ENCODE assay signal across 2 cellular contexts in the genomic region with DNA sequence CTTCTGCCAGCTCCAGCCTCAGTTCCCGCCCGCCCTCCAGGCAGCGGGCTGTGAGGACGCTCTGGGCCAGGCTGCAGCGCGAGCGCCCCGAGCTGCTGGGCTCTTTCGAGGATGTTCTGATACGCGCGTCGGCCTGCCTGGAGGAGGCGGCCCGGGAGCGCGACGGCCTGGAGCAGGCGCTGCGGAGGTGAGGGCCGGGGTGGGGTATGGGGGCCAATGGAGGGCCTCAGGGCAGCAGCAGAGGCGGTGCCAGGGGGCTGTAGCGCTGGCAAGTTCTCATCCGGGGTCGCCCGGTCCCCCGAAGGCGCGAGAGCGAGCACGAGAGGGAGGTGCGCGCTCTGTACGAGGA.
TF ChIP-seq lines count a peak whose summit lies in the region.

No MANE protein-coding gene starts in this region.

TF ChIP-seq in IMR-90, 13 proteins besides CTCF, POLR2A, EP300 and RAD21:
- TF ChIP-seq RCOR1 (IDR thresholded peaks at IDR 0.05; ENCODE audit: insufficient replicate concordance, low read length) (no peak), BHLHE40 (IDR thresholded peaks at IDR 0.05; ENCODE audit: low read depth, low read length) (no peak), MXI1 (IDR thresholded peaks at IDR 0.05; ENCODE audit: borderline replicate concordance, low read depth, low read length) (no peak), CEBPB (IDR thresholded peaks at IDR 0.05; ENCODE audit: low read depth, low read length) (no peak), SMC3 (IDR thresholded peaks at IDR 0.05; ENCODE audit: low read depth, low read length) (no peak)
- TF ChIP-seq, protein P1, sequence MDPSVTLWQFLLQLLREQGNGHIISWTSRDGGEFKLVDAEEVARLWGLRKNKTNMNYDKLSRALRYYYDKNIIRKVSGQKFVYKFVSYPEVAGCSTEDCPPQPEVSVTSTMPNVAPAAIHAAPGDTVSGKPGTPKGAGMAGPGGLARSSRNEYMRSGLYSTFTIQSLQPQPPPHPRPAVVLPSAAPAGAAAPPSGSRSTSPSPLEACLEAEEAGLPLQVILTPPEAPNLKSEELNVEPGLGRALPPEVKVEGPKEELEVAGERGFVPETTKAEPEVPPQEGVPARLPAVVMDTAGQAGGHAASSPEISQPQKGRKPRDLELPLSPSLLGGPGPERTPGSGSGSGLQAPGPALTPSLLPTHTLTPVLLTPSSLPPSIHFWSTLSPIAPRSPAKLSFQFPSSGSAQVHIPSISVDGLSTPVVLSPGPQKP (IDR thresholded peaks at IDR 0.05; ENCODE audit: borderline replicate concordance, low read depth, low read length), result no peak
TF ChIP-seq in IMR-90: peak in this region for 0.

TF ChIP-seq in H1, 55 proteins besides CTCF, POLR2A, EP300 and RAD21:
- TF ChIP-seq CTBP2 (IDR thresholded peaks at IDR 0.05; ENCODE audit: borderline replicate concordance, insufficient read depth, insufficient read length, low read length) (peak; percentile 49), PHF8 (conservative IDR thresholded peaks at IDR 0.05; ENCODE audit: low read depth, low read length) (0 out of 2 replicates have a peak, but pooled peaks have one; percentile 16), TBP (IDR thresholded peaks at IDR 0.05; ENCODE audit: low read depth, low read length) (0 out of 2 replicates have a peak, but pooled peaks have one; percentile 27), GABPA (IDR thresholded peaks at IDR 0.05; ENCODE audit: borderline replicate concordance, insufficient read depth, low read length) (no peak), GTF2F1 (IDR thresholded peaks at IDR 0.05; ENCODE audit: borderline replicate concordance, low read depth, low read length) (no peak), TAF1 (IDR thresholded peaks at IDR 0.05; ENCODE audit: low read depth, low read length) (0 out of 2 replicates have a peak, but pooled peaks have one; percentile 35), ASH2L (IDR thresholded peaks at IDR 0.05; ENCODE audit: low read length) (peak; percentile 12), YY1 (IDR thresholded peaks at IDR 0.05; ENCODE audit: low read depth, low read length) (no peak), SP4 (IDR thresholded peaks at IDR 0.05; ENCODE audit: low read length) (no peak), SP1 (IDR thresholded peaks at IDR 0.05; ENCODE audit: low read depth, low read length) (no peak), HDAC2 (IDR thresholded peaks at IDR 0.05; ENCODE audit: borderline replicate concordance in 1 of 2, low read depth in 2 of 2, low read length in 2 of 2) (0 out of 4 replicates have a peak, but pooled peaks of 1 of the 2 experiments have one; percentile 4)
- TF ChIP-seq, protein P2, sequence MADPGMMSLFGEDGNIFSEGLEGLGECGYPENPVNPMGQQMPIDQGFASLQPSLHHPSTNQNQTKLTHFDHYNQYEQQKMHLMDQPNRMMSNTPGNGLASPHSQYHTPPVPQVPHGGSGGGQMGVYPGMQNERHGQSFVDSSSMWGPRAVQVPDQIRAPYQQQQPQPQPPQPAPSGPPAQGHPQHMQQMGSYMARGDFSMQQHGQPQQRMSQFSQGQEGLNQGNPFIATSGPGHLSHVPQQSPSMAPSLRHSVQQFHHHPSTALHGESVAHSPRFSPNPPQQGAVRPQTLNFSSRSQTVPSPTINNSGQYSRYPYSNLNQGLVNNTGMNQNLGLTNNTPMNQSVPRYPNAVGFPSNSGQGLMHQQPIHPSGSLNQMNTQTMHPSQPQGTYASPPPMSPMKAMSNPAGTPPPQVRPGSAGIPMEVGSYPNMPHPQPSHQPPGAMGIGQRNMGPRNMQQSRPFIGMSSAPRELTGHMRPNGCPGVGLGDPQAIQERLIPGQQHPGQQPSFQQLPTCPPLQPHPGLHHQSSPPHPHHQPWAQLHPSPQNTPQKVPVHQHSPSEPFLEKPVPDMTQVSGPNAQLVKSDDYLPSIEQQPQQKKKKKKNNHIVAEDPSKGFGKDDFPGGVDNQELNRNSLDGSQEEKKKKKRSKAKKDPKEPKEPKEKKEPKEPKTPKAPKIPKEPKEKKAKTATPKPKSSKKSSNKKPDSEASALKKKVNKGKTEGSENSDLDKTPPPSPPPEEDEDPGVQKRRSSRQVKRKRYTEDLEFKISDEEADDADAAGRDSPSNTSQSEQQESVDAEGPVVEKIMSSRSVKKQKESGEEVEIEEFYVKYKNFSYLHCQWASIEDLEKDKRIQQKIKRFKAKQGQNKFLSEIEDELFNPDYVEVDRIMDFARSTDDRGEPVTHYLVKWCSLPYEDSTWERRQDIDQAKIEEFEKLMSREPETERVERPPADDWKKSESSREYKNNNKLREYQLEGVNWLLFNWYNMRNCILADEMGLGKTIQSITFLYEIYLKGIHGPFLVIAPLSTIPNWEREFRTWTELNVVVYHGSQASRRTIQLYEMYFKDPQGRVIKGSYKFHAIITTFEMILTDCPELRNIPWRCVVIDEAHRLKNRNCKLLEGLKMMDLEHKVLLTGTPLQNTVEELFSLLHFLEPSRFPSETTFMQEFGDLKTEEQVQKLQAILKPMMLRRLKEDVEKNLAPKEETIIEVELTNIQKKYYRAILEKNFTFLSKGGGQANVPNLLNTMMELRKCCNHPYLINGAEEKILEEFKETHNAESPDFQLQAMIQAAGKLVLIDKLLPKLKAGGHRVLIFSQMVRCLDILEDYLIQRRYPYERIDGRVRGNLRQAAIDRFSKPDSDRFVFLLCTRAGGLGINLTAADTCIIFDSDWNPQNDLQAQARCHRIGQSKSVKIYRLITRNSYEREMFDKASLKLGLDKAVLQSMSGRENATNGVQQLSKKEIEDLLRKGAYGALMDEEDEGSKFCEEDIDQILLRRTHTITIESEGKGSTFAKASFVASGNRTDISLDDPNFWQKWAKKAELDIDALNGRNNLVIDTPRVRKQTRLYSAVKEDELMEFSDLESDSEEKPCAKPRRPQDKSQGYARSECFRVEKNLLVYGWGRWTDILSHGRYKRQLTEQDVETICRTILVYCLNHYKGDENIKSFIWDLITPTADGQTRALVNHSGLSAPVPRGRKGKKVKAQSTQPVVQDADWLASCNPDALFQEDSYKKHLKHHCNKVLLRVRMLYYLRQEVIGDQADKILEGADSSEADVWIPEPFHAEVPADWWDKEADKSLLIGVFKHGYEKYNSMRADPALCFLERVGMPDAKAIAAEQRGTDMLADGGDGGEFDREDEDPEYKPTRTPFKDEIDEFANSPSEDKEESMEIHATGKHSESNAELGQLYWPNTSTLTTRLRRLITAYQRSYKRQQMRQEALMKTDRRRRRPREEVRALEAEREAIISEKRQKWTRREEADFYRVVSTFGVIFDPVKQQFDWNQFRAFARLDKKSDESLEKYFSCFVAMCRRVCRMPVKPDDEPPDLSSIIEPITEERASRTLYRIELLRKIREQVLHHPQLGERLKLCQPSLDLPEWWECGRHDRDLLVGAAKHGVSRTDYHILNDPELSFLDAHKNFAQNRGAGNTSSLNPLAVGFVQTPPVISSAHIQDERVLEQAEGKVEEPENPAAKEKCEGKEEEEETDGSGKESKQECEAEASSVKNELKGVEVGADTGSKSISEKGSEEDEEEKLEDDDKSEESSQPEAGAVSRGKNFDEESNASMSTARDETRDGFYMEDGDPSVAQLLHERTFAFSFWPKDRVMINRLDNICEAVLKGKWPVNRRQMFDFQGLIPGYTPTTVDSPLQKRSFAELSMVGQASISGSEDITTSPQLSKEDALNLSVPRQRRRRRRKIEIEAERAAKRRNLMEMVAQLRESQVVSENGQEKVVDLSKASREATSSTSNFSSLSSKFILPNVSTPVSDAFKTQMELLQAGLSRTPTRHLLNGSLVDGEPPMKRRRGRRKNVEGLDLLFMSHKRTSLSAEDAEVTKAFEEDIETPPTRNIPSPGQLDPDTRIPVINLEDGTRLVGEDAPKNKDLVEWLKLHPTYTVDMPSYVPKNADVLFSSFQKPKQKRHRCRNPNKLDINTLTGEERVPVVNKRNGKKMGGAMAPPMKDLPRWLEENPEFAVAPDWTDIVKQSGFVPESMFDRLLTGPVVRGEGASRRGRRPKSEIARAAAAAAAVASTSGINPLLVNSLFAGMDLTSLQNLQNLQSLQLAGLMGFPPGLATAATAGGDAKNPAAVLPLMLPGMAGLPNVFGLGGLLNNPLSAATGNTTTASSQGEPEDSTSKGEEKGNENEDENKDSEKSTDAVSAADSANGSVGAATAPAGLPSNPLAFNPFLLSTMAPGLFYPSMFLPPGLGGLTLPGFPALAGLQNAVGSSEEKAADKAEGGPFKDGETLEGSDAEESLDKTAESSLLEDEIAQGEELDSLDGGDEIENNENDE (IDR thresholded peaks at IDR 0.05; ENCODE audit: insufficient replicate concordance, low read length), result no peak
- TF ChIP-seq, protein P3, sequence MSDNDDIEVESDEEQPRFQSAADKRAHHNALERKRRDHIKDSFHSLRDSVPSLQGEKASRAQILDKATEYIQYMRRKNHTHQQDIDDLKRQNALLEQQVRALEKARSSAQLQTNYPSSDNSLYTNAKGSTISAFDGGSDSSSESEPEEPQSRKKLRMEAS (IDR thresholded peaks at IDR 0.05), result 0 out of 2 replicates have a peak, but pooled peaks have one; percentile 3
- TF ChIP-seq, protein P4, sequence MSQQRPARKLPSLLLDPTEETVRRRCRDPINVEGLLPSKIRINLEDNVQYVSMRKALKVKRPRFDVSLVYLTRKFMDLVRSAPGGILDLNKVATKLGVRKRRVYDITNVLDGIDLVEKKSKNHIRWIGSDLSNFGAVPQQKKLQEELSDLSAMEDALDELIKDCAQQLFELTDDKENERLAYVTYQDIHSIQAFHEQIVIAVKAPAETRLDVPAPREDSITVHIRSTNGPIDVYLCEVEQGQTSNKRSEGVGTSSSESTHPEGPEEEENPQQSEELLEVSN (IDR thresholded peaks at IDR 0.05), result peak; percentile 67; the same call in 1 of the 2 replicates
